ENCODE assay signal across 21 cellular contexts in the genomic region with DNA sequence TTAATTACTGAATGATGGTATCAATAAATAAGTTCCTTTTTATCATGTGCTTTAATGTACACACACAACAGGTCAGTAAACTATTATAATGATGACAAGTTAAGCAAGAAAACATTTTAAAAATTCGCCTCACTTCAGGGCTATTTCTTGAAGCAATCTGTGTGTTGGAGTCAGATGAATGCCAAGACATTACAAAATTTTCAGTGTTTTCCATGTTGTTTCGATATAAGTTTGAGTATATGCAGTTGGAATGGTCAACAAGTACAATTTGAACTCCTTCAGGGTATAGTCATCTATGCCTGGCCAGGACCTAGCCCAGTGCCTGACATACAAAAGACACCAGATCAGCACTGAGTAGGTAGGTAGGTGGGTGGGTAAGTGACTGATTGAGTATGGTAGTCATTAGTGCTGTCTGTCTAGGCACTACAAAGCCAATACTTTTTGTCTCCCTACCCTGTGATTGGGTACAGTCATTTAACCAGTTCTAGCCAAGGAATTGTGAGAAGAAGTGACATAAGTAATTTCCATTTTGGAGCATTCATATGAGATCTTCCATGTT.
"Had no signal": no experiment of that assay in that cellular context is flagged by ENCODE, and none has a peak within 500 bp of the region (broad histone marks: within the 10 kb centered on the region; RNA-seq: fewer than 3 reads in every experiment).

No MANE protein-coding gene starts in this region.

- H3K4me3 ChIP-seq: dorsolateral prefrontal cortex, gastrocnemius medialis, heart right ventricle, sigmoid colon, skin epidermis, suprapubic skin, thyroid gland, upper lobe of left lung, vagina had no signal

- H3K27me3 ChIP-seq: dorsolateral prefrontal cortex, gastrocnemius medialis, heart right ventricle, sigmoid colon, suprapubic skin, thyroid gland, upper lobe of left lung, vagina had no signal

- H3K9me3 Mint-ChIP-seq: naive thymus-derived CD4-positive, alpha-beta T cell; nephron progenitor cell had no signal

- H3K36me3 ChIP-seq: gastrocnemius medialis, heart right ventricle, sigmoid colon, suprapubic skin, thyroid gland, upper lobe of left lung, vagina had no signal

- ATAC-seq: esophagus mucosa; gastrocnemius medialis; heart right ventricle; naive thymus-derived CD4-positive, alpha-beta T cell had no signal

- H3K27ac Mint-ChIP-seq: naive thymus-derived CD4-positive, alpha-beta T cell; nephron progenitor cell had no signal

- H3K4me3 Mint-ChIP-seq: naive thymus-derived CD4-positive, alpha-beta T cell; nephron progenitor cell had no signal

- DNase-seq: cortex of kidney; dorsolateral prefrontal cortex; effector CD8-positive, alpha-beta T cell; gastrocnemius medialis; heart right ventricle; hypothalamus; kidney glomerular epithelial cell; mesendoderm; naive thymus-derived CD4-positive, alpha-beta T cell; nephron progenitor cell; posterior cingulate gyrus; sigmoid colon; stimulated activated CD4-positive, alpha-beta T cell treated with anti-CD3 and anti-CD28 coated beads, Interleukin-2, amount 100 ng/mL, for 24 hours; stimulated activated CD4-positive, alpha-beta T cell treated with anti-CD3 and anti-CD28 coated beads, Interleukin-4, amount 100 ng/mL, for 4 hours; stimulated activated naive CD4-positive, alpha-beta T cell; thyroid gland; upper lobe of left lung had no signal

- H3K9me3 ChIP-seq: gastrocnemius medialis, heart right ventricle, sigmoid colon, suprapubic skin, thyroid gland, upper lobe of left lung, vagina had no signal

- H3K27ac ChIP-seq: dorsolateral prefrontal cortex, gastrocnemius medialis, heart right ventricle, sigmoid colon, skin epidermis, suprapubic skin, thyroid gland, upper lobe of left lung, vagina had no signal

- H3K27me3 Mint-ChIP-seq: naive thymus-derived CD4-positive, alpha-beta T cell had no signal
